16 cellular contexts compared by ENCODE assay signal in genomic region chr12:124489915-124490583, GRCh38.
DNase-seq lines count a peak whose midpoint lies in the region; ATAC-seq and TF ChIP-seq lines count a peak whose summit lies in the region.
"Had no signal": no experiment of that assay in that cellular context is flagged by ENCODE, and none has a peak within 500 bp of the region (broad histone marks: within the 10 kb centered on the region; RNA-seq: fewer than 3 reads in every experiment).

No MANE protein-coding gene starts in this region.

- TF ChIP-seq CTCF in RWPE1 (conservative IDR thresholded peaks at IDR 0.05; ENCODE audit: low read depth), result no peak
- no peak for TF ChIP-seq CTCF in body of pancreas (IDR thresholded peaks at IDR 0.05)
- TF ChIP-seq CTCF in left ventricle myocardium inferior (IDR thresholded peaks at IDR 0.05; ENCODE audit: borderline replicate concordance), result no peak
- no peak for TF ChIP-seq CTCF in gastrocnemius medialis (IDR thresholded peaks at IDR 0.05 in 4 of 5, conservative IDR thresholded peaks at IDR 0.05 in 1 of 5)
- TF ChIP-seq CTCF in OCI-LY7 (conservative IDR thresholded peaks at IDR 0.05; ENCODE audit: low read length), result no peak

- no peak overlapping the region for H2AFZ ChIP-seq in OCI-LY7 (ENCODE audit: low read length)

- TF ChIP-seq POLR2A in body of pancreas (IDR thresholded peaks at IDR 0.05) (no peak), gastrocnemius medialis (IDR thresholded peaks at IDR 0.05) (no peak)

- H3K4me3 ChIP-seq in body of pancreas (no peak overlapping the region), left ventricle myocardium inferior (no peak overlapping the region), gastrocnemius medialis (no peak overlapping the region), OCI-LY7 (ENCODE audit: low read depth, low read length, poor library complexity, severe bottlenecking) (no peak overlapping the region)

- in situ Hi-C loops in gastrocnemius medialis (cut with MboI; ENCODE audit: low sequenced_read_pairs in 4 of 4), result no loop called here

- H3K79me2 ChIP-seq in OCI-LY7 (ENCODE audit: insufficient read depth, low read depth, low read length), result no peaks in the 10 kb centered on the region

- H3K9me2 ChIP-seq in OCI-LY7 (ENCODE audit: insufficient read depth, low read length), result no peaks in the 10 kb centered on the region

- H3K27me3 ChIP-seq in body of pancreas (no peaks in the 10 kb centered on the region), left ventricle myocardium inferior (ENCODE audit: low read depth) (no peaks in the 10 kb centered on the region), gastrocnemius medialis (no peaks in the 10 kb centered on the region)

- no peak overlapping the region for H3K4me2 ChIP-seq in OCI-LY7 (ENCODE audit: low read length)
- H3K4me2 ChIP-seq: KMS-11 had no signal

- CTCF ChIA-PET in RWPE1 (lab: Yijun Ruan, JAX) (no interaction called here), OCI-LY7 (lab: Charles Lee; ENCODE audit: unreplicated experiment) (no interaction called here)

- DNase-seq in RWPE1 (ENCODE audit: low spot score), result no peak
- no peak for DNase-seq in body of pancreas
- no peak for DNase-seq in left ventricle myocardium inferior
- no peak for DNase-seq in gastrocnemius medialis
- no peak for DNase-seq in ecto neural progenitor cell (ENCODE audit: low spot score)
- DNase-seq in OCI-LY7 (ENCODE audit: low spot score), result no peak
- no peak for DNase-seq in stimulated activated CD4-positive, alpha-beta T cell treated with anti-CD3 and anti-CD28 coated beads, Interleukin-1b, Interleukin-23, amount 100 ng/mL, for 48 hours
- DNase-seq: ACHN, DMS53, NCI-H1092 treated with DMSO at 0.1 percent for 48 hours, NCI-H2227 treated with DMSO at 0.1 percent for 48 hours, NCI-H524, SHP77 had no signal

- ATAC-seq in body of pancreas (no peak), gastrocnemius medialis (no peak)
- ATAC-seq: HepG2, Panc1 had no signal

- peaks cover 36% of the 10 kb centered on the region for H3K4me1 ChIP-seq in body of pancreas
- peaks cover 87% of the 10 kb centered on the region for H3K4me1 ChIP-seq in left ventricle myocardium inferior
- peaks cover 18 to 29% of the 10 kb centered on the region in 2 donors for H3K4me1 ChIP-seq in gastrocnemius medialis
- peaks cover 28% of the 10 kb centered on the region for H3K4me1 ChIP-seq in OCI-LY7 (ENCODE audit: insufficient read depth, low read length, poor library complexity, severe bottlenecking)

- no peaks in the 10 kb centered on the region for H3K9me3 ChIP-seq in body of pancreas
- H3K9me3 ChIP-seq in left ventricle myocardium inferior (replicated peaks), result no peaks in the 10 kb centered on the region
- H3K9me3 ChIP-seq in gastrocnemius medialis, result no peaks in the 10 kb centered on the region
- H3K9me3 ChIP-seq in OCI-LY7 (ENCODE audit: low read length), result no peaks in the 10 kb centered on the region

- H3K27ac ChIP-seq in RWPE1, result peak overlapping the region; percentile 21
- H3K27ac ChIP-seq in body of pancreas, result peak overlapping the region in 3 of 4 donors; percentile 48 to 69 (median 66)
- peak overlapping the region; percentile 74 for H3K27ac ChIP-seq in left ventricle myocardium inferior (replicated peaks)
- peak overlapping the region in 3 of 4 donors; percentile 29 to 51 (median 41) for H3K27ac ChIP-seq in gastrocnemius medialis
- H3K27ac ChIP-seq in OCI-LY7 (ENCODE audit: low read depth, low read length, poor library complexity, severe bottlenecking), result no peak overlapping the region
- H3K27ac ChIP-seq: KMS-11 had no signal

- H3K36me3 ChIP-seq in body of pancreas (replicated peaks in 1 of 2; ENCODE audit: insufficient read depth in 1 of 2, low read depth in 2 of 2) (no peaks in the 10 kb centered on the region), left ventricle myocardium inferior (peaks cover 23% of the 10 kb centered on the region), gastrocnemius medialis (peaks cover 0 to 23% of the 10 kb centered on the region in 2 donors), OCI-LY7 (ENCODE audit: insufficient read depth, low read length) (peaks cover 8% of the 10 kb centered on the region; the same call in 1 of the 2 replicates)

- no peaks in the 10 kb centered on the region for H4K20me1 ChIP-seq in OCI-LY7 (ENCODE audit: insufficient read depth, low read length)

- BruUV-seq in OCI-LY7 (replicated peaks; lab: Mats Ljungman, UMichigan), result no TSS peak

- intact Hi-C loops in body of pancreas (cut with DNase I) (loop anchor here (10.0 kb wide), 1 partner anchor 115 kb away; no protein-coding TSS in a partner anchor), left ventricle myocardium inferior (cut with micrococcal nuclease) (no loop called here), gastrocnemius medialis (cut with DNase I; ENCODE audit: low total_unique reads) (no loop called here), OCI-LY7 (cut with micrococcal nuclease; ENCODE audit: unreplicated experiment) (no loop called here)

- POLR2A ChIA-PET in RWPE1 (lab: Yijun Ruan, JAX; ENCODE audit: low non-redundant PET), result no interaction called here
- POLR2A ChIA-PET in OCI-LY7 (lab: Charles Lee), result interaction anchor here (0.6 kb wide), 1 partner anchor 413 kb away, joined by 3 read pairs; no protein-coding TSS in a partner anchor

- WGBS in body of pancreas, 2 donors, result 92 to 97% methylated on average over 9 of the region's 9 CpGs
